ENCODE assay signal across 27 cellular contexts in the genomic region with DNA sequence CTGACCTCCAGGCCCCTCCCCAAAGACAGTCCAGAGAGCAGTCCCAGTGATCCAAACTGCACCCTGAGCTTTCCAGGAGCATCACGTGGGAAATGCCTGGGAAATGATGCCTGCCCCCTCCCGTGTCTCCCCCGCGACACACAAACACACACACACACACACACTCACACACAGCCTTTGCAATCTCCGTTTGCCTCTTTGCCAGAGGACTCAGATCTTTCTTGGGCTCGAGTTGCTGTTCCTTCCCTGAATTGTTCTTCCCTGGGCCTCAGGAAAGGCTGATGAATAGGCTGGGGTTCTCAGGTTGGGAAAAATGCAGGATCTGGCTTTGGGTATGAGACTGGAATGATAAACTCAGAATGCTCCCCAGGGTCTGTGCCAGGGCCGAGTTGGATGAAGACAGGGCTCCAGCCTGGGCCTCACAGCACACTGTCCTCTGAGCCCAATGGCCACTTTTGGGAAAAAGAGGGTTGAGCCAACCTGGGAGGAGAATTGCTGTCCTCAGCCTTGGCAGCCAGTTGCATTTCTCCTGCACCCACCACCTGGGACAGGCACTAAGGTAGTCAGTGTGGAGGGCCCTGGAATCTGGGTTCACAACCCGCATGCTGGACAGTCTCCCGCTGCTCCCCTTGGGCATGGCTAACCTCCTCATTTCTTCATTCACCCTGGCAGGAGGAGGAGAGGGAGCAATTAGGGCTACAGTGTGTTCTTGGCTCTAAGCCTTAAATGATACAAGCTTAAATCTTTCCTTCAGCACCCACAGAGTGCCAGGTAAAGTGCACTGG. TPM values are rescaled to one million over a fixed set of nuclear protein-coding genes. Genes with fewer than 3 reads are reported as not detected.
DNase-seq lines count a peak whose midpoint lies in the region; ATAC-seq, FAIRE-seq and TF ChIP-seq lines count a peak whose summit lies in the region.
"Had no signal": no experiment of that assay in that cellular context is flagged by ENCODE, and none has a peak within 500 bp of the region (broad histone marks: within the 10 kb centered on the region; RNA-seq: fewer than 3 reads in every experiment).

No MANE protein-coding gene starts in this region.

- DNase-seq in heart right ventricle = peak in 1 of 2 donors; percentile 65
- no peak for DNase-seq in Right ventricle myocardium superior
- DNase-seq in coronary artery (ENCODE audit: low spot score) = peak; percentile 63
- DNase-seq in right atrium auricular region (ENCODE audit: low spot score) = peak; percentile 43
- no peak for DNase-seq in gastrocnemius medialis
- DNase-seq in GM19239 (ENCODE audit: insufficient read length, low spot score) = no peak
- DNase-seq: AML-193; CD4-positive, alpha-beta T cell; NCI-H1048; NCI-H1417; NCI-H1694; NCI-H2029 treated with DMSO at 0.1 percent for 48 hours; NCI-H226; NCI-H510A; NCI-H69; Peyer's patch; SJCRH30 had no signal

- H3K27me3 ChIP-seq in heart right ventricle (peaks cover 13 to 100% (median 96%) of the 10 kb centered on the region in 7 donors), right atrium auricular region (peaks cover 23% of the 10 kb centered on the region in 2 donors), gastrocnemius medialis (peaks cover 37 to 64% (median 44%) of the 10 kb centered on the region in 3 donors)

- in situ Hi-C loops in gastrocnemius medialis (cut with MboI; ENCODE audit: low sequenced_read_pairs in 4 of 4) = no loop called here

- intact Hi-C loops in heart right ventricle (cut with DNase I) (no loop called here), Right ventricle myocardium superior (cut with DNase I) (no loop called here), gastrocnemius medialis (cut with DNase I; ENCODE audit: low total_unique reads) (no loop called here)

- no peak overlapping the region for H3K4me3 ChIP-seq in heart right ventricle
- no peak overlapping the region for H3K4me3 ChIP-seq in coronary artery
- H3K4me3 ChIP-seq in right atrium auricular region = no peak overlapping the region
- H3K4me3 ChIP-seq in gastrocnemius medialis = no peak overlapping the region
- H3K4me3 ChIP-seq: A549; BLaER1 treated with 17β-estradiol and CSF1 and Interleukin-3, amounts not matched to agents 10 nM and 100 nM; Peyer's patch; SJCRH30 had no signal

- TF ChIP-seq POLR2A in gastrocnemius medialis (IDR thresholded peaks at IDR 0.05) = no peak

- TF ChIP-seq CTCF in heart right ventricle (IDR thresholded peaks at IDR 0.05) = no peak
- no peak for TF ChIP-seq CTCF in coronary artery (IDR thresholded peaks at IDR 0.05)
- no peak for TF ChIP-seq CTCF in right atrium auricular region (IDR thresholded peaks at IDR 0.05)
- no peak for TF ChIP-seq CTCF in gastrocnemius medialis (IDR thresholded peaks at IDR 0.05 in 4 of 5, conservative IDR thresholded peaks at IDR 0.05 in 1 of 5)

- H3K4me1 ChIP-seq in heart right ventricle (peaks cover 4 to 47% (median 26%) of the 10 kb centered on the region in 9 donors), right atrium auricular region (peaks cover 0 to 23% of the 10 kb centered on the region in 2 donors), gastrocnemius medialis (peaks cover 14 to 21% of the 10 kb centered on the region in 2 donors)
- H3K4me1 ChIP-seq: BLaER1 treated with 17β-estradiol and CSF1 and Interleukin-3, amounts not matched to agents 10 nM and 100 nM had no signal

- ATAC-seq in heart right ventricle (peak in 7 of 8 donors; percentile 44 to 77 (median 67)), Right ventricle myocardium superior (ENCODE audit: poor library complexity) (no peak), gastrocnemius medialis (peak; percentile 33 to 35), GM21737 (IDR thresholded peaks at IDR 0.05; ENCODE audit: unreplicated experiment) (no peak), GM21576 (IDR thresholded peaks at IDR 0.05; ENCODE audit: unreplicated experiment) (no peak)
- ATAC-seq: A549, HCT116, SK-N-SH treated with all-trans-retinoic acid at 6 μM for 48 hours had no signal

- H3K9me3 ChIP-seq in heart right ventricle (no peaks in the 10 kb centered on the region), right atrium auricular region (no peaks in the 10 kb centered on the region), gastrocnemius medialis (no peaks in the 10 kb centered on the region)
- H3K9me3 ChIP-seq: A549, Peyer's patch, SJCRH30 had no signal

- WGBS in heart right ventricle, 2 donors = 38 to 49% methylated on average over 9 of the region's 9 CpGs

- H3K36me3 ChIP-seq in heart right ventricle = no peaks in the 10 kb centered on the region
- H3K36me3 ChIP-seq in right atrium auricular region = no peaks in the 10 kb centered on the region
- no peaks in the 10 kb centered on the region for H3K36me3 ChIP-seq in gastrocnemius medialis
- H3K36me3 ChIP-seq: BLaER1 treated with 17β-estradiol and CSF1 and Interleukin-3, amounts not matched to agents 10 nM and 100 nM; Peyer's patch; SJCRH30 had no signal

- peak overlapping the region in 6 of 10 donors; percentile 3 to 68 (median 40) for H3K27ac ChIP-seq in heart right ventricle
- no peak overlapping the region for H3K27ac ChIP-seq in coronary artery
- H3K27ac ChIP-seq in right atrium auricular region = no peak overlapping the region
- H3K27ac ChIP-seq in gastrocnemius medialis = peak overlapping the region in 1 of 4 donors; percentile 36
- H3K27ac ChIP-seq: A549; BLaER1 treated with 17β-estradiol and CSF1 and Interleukin-3, amounts not matched to agents 10 nM and 100 nM; HL-60; Peyer's patch; SJCRH30 had no signal

- FAIRE-seq in GM19239 (lab: Jason Lieb, UNC) = no peak
- FAIRE-seq: A549, D721Med had no signal

RNA-seq across cellular contexts. Expression of gene VAX2, which starts 8.6 kb away (rescaled TPM):
- total RNA-seq in heart right ventricle = 1 to 10 TPM in 1 of 10 donors, under 1 TPM in 7, not detected in 2; 0.23 to 1.2 (median 0.40) TPM
- polyA plus RNA-seq in heart right ventricle = 1 to 10 TPM in 1 of 2 donors, under 1 TPM in 1; 0.26 to 3.7 TPM
- 0.19 TPM for total RNA-seq in Right ventricle myocardium superior
- total RNA-seq in right atrium auricular region = under 1 TPM; 0.70 to 0.86 TPM
- 1 to 10 TPM in 1 of 4 donors, under 1 TPM in 2, not detected in 1; 0.53 to 3.5 (median 0.55) TPM for total RNA-seq in gastrocnemius medialis
- total RNA-seq: CD4-positive, alpha-beta T cell; OCI-LY7; Peyer's patch had no signal

RNA-seq across cellular contexts. Expression of gene ATP6V1B1, which starts 43.9 kb away (rescaled TPM):
- 1 to 10 TPM in 3 of 10 donors, under 1 TPM in 3, not detected in 4; 0.30 to 2.0 (median 0.88) TPM for total RNA-seq in heart right ventricle
- 1 to 10 TPM in 1 of 2 donors, under 1 TPM in 1; 0.28 to 6.4 TPM for polyA plus RNA-seq in heart right ventricle
- total RNA-seq in Right ventricle myocardium superior = 0.43 TPM
- not detected for total RNA-seq in right atrium auricular region
- total RNA-seq in gastrocnemius medialis = 1 to 10 TPM in 1 of 4 donors, not detected in 3; 2.3 TPM
- total RNA-seq: CD4-positive, alpha-beta T cell; OCI-LY7 had no signal

RNA-seq across cellular contexts. Expression of gene CD207, which starts 56.1 kb away (rescaled TPM):
- total RNA-seq in heart right ventricle = 1 to 10 TPM in 1 of 10 donors, under 1 TPM in 4, not detected in 5; 0.25 to 1.1 (median 0.38) TPM
- under 1 TPM; 0.03 to 0.80 TPM for polyA plus RNA-seq in heart right ventricle
- total RNA-seq in Right ventricle myocardium superior = not detected
- not detected for total RNA-seq in right atrium auricular region
- total RNA-seq in gastrocnemius medialis = not detected
- total RNA-seq: H4, OCI-LY7, Peyer's patch, SJCRH30 had no signal

Comparison
In these comparisons a context has a peak if more than half of its experiments do, and no peak if none do; other contexts are left out.
1. ATAC-seq: peak in heart right ventricle (7 of 8) and gastrocnemius medialis (2 of 2); none in Right ventricle myocardium superior (single experiment), GM21737 (single experiment) and GM21576 (single experiment).
2. DNase-seq: peak in coronary artery (single experiment) and right atrium auricular region (single experiment); none in Right ventricle myocardium superior (single experiment), gastrocnemius medialis (0 of 2) and GM19239 (single experiment).
3. H3K27ac ChIP-seq: peak in heart right ventricle (6 of 10); none in coronary artery (0 of 2) and right atrium auricular region (0 of 2).